8 cellular contexts compared by ENCODE assay signal in the genomic region with DNA sequence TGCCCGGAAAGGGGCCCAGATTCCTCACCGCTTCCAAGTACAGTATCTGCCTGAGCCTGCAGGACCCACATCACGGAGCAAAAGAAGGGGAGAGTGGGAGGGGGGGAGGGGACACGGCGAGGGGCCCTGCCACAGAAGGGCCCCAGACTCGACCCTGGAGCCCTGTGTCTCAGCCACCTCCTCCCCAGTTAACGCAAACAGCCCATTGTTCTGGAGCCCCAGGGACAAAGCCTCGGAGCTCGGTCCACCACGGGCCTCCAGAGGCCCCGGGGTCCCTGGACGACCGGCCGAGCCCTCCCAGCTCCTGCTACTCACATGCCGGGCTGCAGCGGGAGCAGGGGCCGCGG. TPM values are rescaled to one million over a fixed set of nuclear protein-coding genes. Genes with fewer than 3 reads are reported as not detected.
DNase-seq lines count a peak whose midpoint lies in the region; ATAC-seq lines count a peak whose summit lies in the region.

No MANE protein-coding gene starts in this region.

- no peaks in the 10 kb centered on the region for H3K79me2 ChIP-seq in GM23248 (ENCODE audit: insufficient read depth)

- H3K27me3 ChIP-seq in HAP-1 (ENCODE audit: low read depth) (peaks cover 5% of the 10 kb centered on the region; the same call in 1 of the 2 replicates), GM23248 (replicated peaks; ENCODE audit: insufficient read depth) (peaks cover 18% of the 10 kb centered on the region)

- H3K4me3 ChIP-seq in HAP-1 (peak overlapping the region; percentile 45), iPS-18c (ENCODE audit: insufficient read depth, low read depth, low read length) (peak overlapping the region; percentile 71), skin epidermis (peak overlapping the region in 6 of 7 experiments; percentile 17 to 49 (median 34)), GM23248 (no peak overlapping the region)

- H3K4me2 ChIP-seq in GM23248 (ENCODE audit: unreplicated experiment), result no peak overlapping the region

- H2AFZ ChIP-seq in GM23248, result no peak overlapping the region

- H3K4me3 Mint-ChIP-seq in T-helper 17 cell, result peak overlapping the region; percentile 83

- no peaks in the 10 kb centered on the region for H4K20me1 ChIP-seq in GM23248 (ENCODE audit: insufficient read depth)

- H3K36me3 ChIP-seq in HAP-1 (replicated peaks) (no peaks in the 10 kb centered on the region), GM23248 (ENCODE audit: low read depth) (no peaks in the 10 kb centered on the region)

- no peaks in the 10 kb centered on the region for H3K9me2 ChIP-seq in GM23248 (ENCODE audit: insufficient read depth)

- in situ Hi-C loops in HAP-1 (cut with MboI; ENCODE audit: low sequenced_read_pairs), result no loop called here
- in situ Hi-C loops in GM23248 (cut with MboI), result no loop called here

- H3K36me3 Mint-ChIP-seq in T-helper 17 cell (ENCODE audit: low read depth), result no peaks in the 10 kb centered on the region

- H3K4me1 ChIP-seq in HAP-1 (peaks cover 4% of the 10 kb centered on the region; the same call in 1 of the 2 replicates), GM23248 (ENCODE audit: insufficient read depth) (no peaks in the 10 kb centered on the region)

- WGBS in GM23248 (ENCODE audit: low coverage in 1 of 2, low lambda C conversion rate in 2 of 2, missing lambda C conversion rate in 2 of 2), 2 experiments, result 2 to 3% methylated on average over 9 to 15 of the region's 18 CpGs

- H3K27ac ChIP-seq in skin epidermis (peak overlapping the region in 1 of 21 experiments; percentile 46), GM23248 (no peak overlapping the region)

- H3K9me3 ChIP-seq in HAP-1 (no peaks in the 10 kb centered on the region; the same call in 1 of the 2 replicates), T-helper 17 cell (ENCODE audit: control insufficient read depth, low read length, poor library complexity, severe bottlenecking) (no peaks in the 10 kb centered on the region), iPS-18c (ENCODE audit: control insufficient read depth, insufficient read depth, low read length) (no peaks in the 10 kb centered on the region), GM23248 (ENCODE audit: low read depth) (no peaks in the 10 kb centered on the region)

- no peak overlapping the region for H3K9ac ChIP-seq in GM23248

- DNase-seq in HAP-1 (ENCODE audit: low spot score in 2 of 2) (no peak), T-helper 17 cell (no peak), GM23248 (no peak), germinal center (ENCODE audit: low spot score) (no peak)
- DNase-seq in central memory CD4-positive, alpha-beta T cell, result no peak
- DNase-seq in stimulated activated CD4-positive, alpha-beta T cell treated with anti-CD3 and anti-CD28 coated beads, Interleukin-4, amount 100 ng/mL, for 1 hour, result no peak

- peaks cover 10% of the 10 kb centered on the region for H3K4me1 Mint-ChIP-seq in T-helper 17 cell

- H3F3A ChIP-seq in GM23248 (ENCODE audit: insufficient read depth), result no peaks in the 10 kb centered on the region

- no peak for ATAC-seq in T-helper 17 cell

- peaks cover 38% of the 10 kb centered on the region for H3K27me3 Mint-ChIP-seq in T-helper 17 cell

- H3K27ac Mint-ChIP-seq in T-helper 17 cell, result no peak overlapping the region

RNA-seq across cellular contexts. Expression of a gene that starts 0.5 kb away (rescaled TPM):
- total RNA-seq in T-helper 17 cell, result 10 to 100 TPM; 63.1 to 63.8 TPM
- 108 and 129 TPM in 2 replicates for total RNA-seq in GM23248 (2014; rRNA removed; shearing (Covaris generic))
- polyA plus RNA-seq in GM23248 (2016; fragmentation: Nextera tagmentation; extraction: Ambion mirVana), result 37.9 and 39.3 TPM in 2 replicates

RNA-seq across cellular contexts. Expression of a gene that starts 14.0 kb away (rescaled TPM):
- total RNA-seq in T-helper 17 cell, result 10 to 100 TPM; 30.3 to 34.9 TPM
- total RNA-seq in GM23248 (2014; rRNA removed; shearing (Covaris generic)), result 27.6 and 30.9 TPM in 2 replicates
- 30.7 and 30.9 TPM in 2 replicates for polyA plus RNA-seq in GM23248 (2016; fragmentation: Nextera tagmentation; extraction: Ambion mirVana)

RNA-seq across cellular contexts. Expression of a gene that starts 39.1 kb away (rescaled TPM):
- 10 to 100 TPM; 24.8 to 25.9 TPM for total RNA-seq in T-helper 17 cell
- total RNA-seq in GM23248 (2014; rRNA removed; shearing (Covaris generic)), result 15.7 and 16.9 TPM in 2 replicates
- 16.3 and 20.2 TPM in 2 replicates for polyA plus RNA-seq in GM23248 (2016; fragmentation: Nextera tagmentation; extraction: Ambion mirVana)

RNA-seq across cellular contexts. Expression of a gene that starts 41.5 kb away (rescaled TPM):
- total RNA-seq in T-helper 17 cell, result under 1 TPM in 1 of 2 donors, not detected in 1; 0.31 TPM
- total RNA-seq in GM23248 (2014; rRNA removed; shearing (Covaris generic)), result not detected in 2 replicates
- polyA plus RNA-seq in GM23248 (2016; fragmentation: Nextera tagmentation; extraction: Ambion mirVana), result 0.08 TPM in 1 of 2 replicates, not detected in the other
